Comparison of ENCODE assay signal across 22 cellular contexts in the genomic region with DNA sequence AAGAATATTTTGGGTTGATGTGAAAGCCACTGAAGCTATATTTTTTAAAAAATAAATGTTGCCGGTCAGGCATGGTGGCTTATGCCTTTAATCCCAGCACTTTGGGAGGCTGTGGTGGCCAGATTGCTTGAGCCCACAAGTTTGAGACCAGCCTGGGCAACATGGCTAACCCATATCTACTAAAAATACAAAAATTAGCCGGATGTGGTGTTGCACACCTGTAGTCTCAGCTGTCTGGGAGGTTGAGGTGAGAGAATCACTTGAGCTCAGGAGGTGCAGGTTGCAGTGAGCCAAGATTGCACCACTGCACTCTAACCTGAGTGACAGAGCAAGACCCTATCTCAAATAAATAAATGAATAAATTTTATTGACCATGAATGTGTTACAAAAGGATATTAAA.
"Had no signal": no experiment of that assay in that cellular context is flagged by ENCODE, and none has a peak within 500 bp of the region (broad histone marks: within the 10 kb centered on the region; RNA-seq: fewer than 3 reads in every experiment).

No MANE protein-coding gene starts in this region.

- H3K27ac ChIP-seq: RWPE1 had no signal

- ATAC-seq: Panc1, PC-3, SK-N-SH treated with all-trans-retinoic acid at 6 μM for 48 hours had no signal

- DNase-seq: Kasumi-1, KG1, NCI-H1092, NCI-H1105 treated with DMSO at 0.1 percent for 48 hours, NCI-H1417 treated with DMSO at 0.1 percent for 48 hours, NCI-H146, NCI-H1694 treated with DMSO at 0.1 percent for 48 hours, NCI-H1930, NCI-H2081, NCI-H2107, NCI-H226, NCI-H446, NCI-H510A, NCI-H524 treated with DMSO at 0.1 percent for 48 hours, NCI-H69, NCI-H774, PC-3, SHP77, T-helper 2 cell had no signal
